In the genomic region with DNA sequence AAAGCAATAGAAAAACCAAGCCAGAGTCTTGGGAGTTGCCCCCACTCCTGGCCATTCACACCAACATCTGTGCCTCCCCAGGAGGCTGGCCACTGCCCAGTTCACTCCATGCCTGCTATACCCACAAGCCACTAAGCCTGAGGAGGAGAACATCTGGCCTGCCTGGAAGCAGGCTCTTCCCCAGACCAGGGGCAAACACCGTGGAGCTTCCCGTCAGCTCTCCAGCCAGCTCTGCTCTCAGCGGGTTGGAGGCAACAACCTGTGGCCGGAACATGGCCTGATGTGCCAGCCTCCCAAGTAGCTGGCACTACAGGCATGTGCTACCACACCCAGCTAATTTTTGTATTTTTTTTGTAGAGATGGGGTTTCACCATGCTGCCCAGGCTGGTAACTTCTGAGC, we compare ENCODE assay signal across 31 cellular contexts.
"Had no signal": no experiment of that assay in that cellular context is flagged by ENCODE, and none has a peak within 500 bp of the region (broad histone marks: within the 10 kb centered on the region; RNA-seq: fewer than 3 reads in every experiment).

No MANE protein-coding gene starts in this region.

- DNase-seq: effector CD8-positive, alpha-beta T cell; foreskin fibroblast; heart left ventricle; kidney; mesenchymal stem cell; mucosa of descending colon; naive B cell; nephron progenitor cell; nucleus accumbens; stimulated activated CD4-positive, alpha-beta T cell treated with anti-CD3 and anti-CD28 coated beads, Interleukin-12 subunit alpha, Interleukin-12 subunit beta, amount 100 ng/mL, for 4 hours; stimulated activated CD4-positive, alpha-beta T cell treated with anti-CD3 and anti-CD28 coated beads, Interleukin-1b, Interleukin-23, amount 100 ng/mL, for 48 hours; stimulated activated CD4-positive, alpha-beta T cell treated with anti-CD3 and anti-CD28 coated beads, Interleukin-4, amount 100 ng/mL, for 1 hour; stimulated activated CD8-positive, alpha-beta memory T cell treated with anti-CD3 and anti-CD28 coated beads, Interleukin-4, amount 100 ng/mL, for 48 hours; stimulated activated naive CD4-positive, alpha-beta T cell; stimulated activated naive CD8-positive, alpha-beta T cell treated with anti-CD3 and anti-CD28 coated beads, Interleukin-15, amount 100 ng/mL, for 72 hours; transverse colon; upper lobe of right lung; uterus had no signal

- H3K36me3 Mint-ChIP-seq: mesothelial cell of epicardium, naive B cell had no signal

- H3K4me1 Mint-ChIP-seq: endodermal cell; mesothelial cell of epicardium; naive B cell; nephron progenitor cell; stimulated activated naive CD8-positive, alpha-beta T cell treated with anti-CD3 and anti-CD28 coated beads, Interleukin-15, amount 100 ng/mL, for 72 hours had no signal

- H3K79me2 ChIP-seq: hepatocyte had no signal

- ATAC-seq: esophagus mucosa; gastroesophageal sphincter; heart left ventricle; left lobe of liver; mucosa of descending colon; sciatic nerve; stimulated activated naive CD8-positive, alpha-beta T cell treated with anti-CD3 and anti-CD28 coated beads, Interleukin-15, amount 100 ng/mL, for 72 hours; upper lobe of right lung had no signal

- H3K36me3 ChIP-seq: gastroesophageal sphincter, heart left ventricle, prostate gland, right atrium auricular region, suprapubic skin, transverse colon, upper lobe of right lung, uterus had no signal

- H3K4me3 Mint-ChIP-seq: dendritic cell treated with granulocyte-macrophage colony-stimulating factor and Interleukin-4, amounts not matched to agents 40 ng/mL and 50 ng/mL, for 4 days; endodermal cell; mesothelial cell of epicardium; naive B cell; nephron progenitor cell; stimulated activated naive CD8-positive, alpha-beta T cell treated with anti-CD3 and anti-CD28 coated beads, Interleukin-15, amount 100 ng/mL, for 72 hours had no signal

- H3K9me3 Mint-ChIP-seq: dendritic cell treated with granulocyte-macrophage colony-stimulating factor and Interleukin-4, amounts not matched to agents 40 ng/mL and 50 ng/mL, for 4 days; stimulated activated naive CD8-positive, alpha-beta T cell treated with anti-CD3 and anti-CD28 coated beads, Interleukin-15, amount 100 ng/mL, for 72 hours had no signal

- H3K27me3 Mint-ChIP-seq: dendritic cell treated with granulocyte-macrophage colony-stimulating factor and Interleukin-4, amounts not matched to agents 40 ng/mL and 50 ng/mL, for 4 days; naive B cell; stimulated activated naive CD8-positive, alpha-beta T cell treated with anti-CD3 and anti-CD28 coated beads, Interleukin-15, amount 100 ng/mL, for 72 hours had no signal

- H3K9me3 ChIP-seq: mucosa of descending colon, prostate gland, suprapubic skin, transverse colon, upper lobe of right lung, uterus had no signal

- H3K4me3 ChIP-seq: gastroesophageal sphincter, heart left ventricle, hepatocyte, mucosa of descending colon, prostate gland, right atrium auricular region, smooth muscle cell, suprapubic skin, transverse colon, upper lobe of right lung, uterus had no signal

- H3K27ac ChIP-seq: epithelial cell of prostate, gastroesophageal sphincter, heart left ventricle, hepatocyte, prostate gland, right atrium auricular region, suprapubic skin, transverse colon, upper lobe of right lung, uterus had no signal

- H3K4me2 ChIP-seq: hepatocyte, smooth muscle cell had no signal

- H3K4me1 ChIP-seq: gastroesophageal sphincter, heart left ventricle, prostate gland, right atrium auricular region, suprapubic skin, transverse colon, upper lobe of right lung, uterus had no signal

- H3K27me3 ChIP-seq: gastroesophageal sphincter, heart left ventricle, hepatocyte, right atrium auricular region, suprapubic skin, transverse colon, upper lobe of right lung, uterus had no signal

- H2AFZ ChIP-seq: hepatocyte had no signal

- H3K27ac Mint-ChIP-seq: dendritic cell treated with granulocyte-macrophage colony-stimulating factor and Interleukin-4, amounts not matched to agents 40 ng/mL and 50 ng/mL, for 4 days; endodermal cell; mesothelial cell of epicardium; naive B cell; nephron progenitor cell; stimulated activated naive CD8-positive, alpha-beta T cell treated with anti-CD3 and anti-CD28 coated beads, Interleukin-15, amount 100 ng/mL, for 72 hours had no signal
